In the genomic region with DNA sequence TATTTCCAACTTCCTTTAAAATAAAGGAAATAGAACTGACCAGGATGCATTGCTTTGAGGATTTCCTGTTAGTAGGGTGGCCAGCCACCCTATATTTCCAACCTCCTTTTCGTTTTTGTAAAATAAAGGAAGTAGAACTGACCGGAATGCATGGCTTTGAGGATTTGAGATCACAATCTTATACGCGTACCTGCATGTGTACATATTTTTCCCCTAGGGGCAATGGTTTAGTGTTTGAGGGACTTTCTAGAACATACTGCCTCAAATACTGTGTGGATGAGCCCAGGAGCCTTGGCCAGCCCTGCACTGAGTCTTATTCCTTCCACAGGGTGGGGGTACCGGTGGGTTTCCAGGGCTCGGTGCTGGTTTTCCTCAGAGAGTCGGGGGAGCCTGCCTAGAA, we compare ENCODE assay signal across 16 cellular contexts. TPM values are rescaled to one million over a fixed set of nuclear protein-coding genes. Genes with fewer than 3 reads are reported as not detected.
DNase-seq lines count a peak whose midpoint lies in the region; ATAC-seq, FAIRE-seq and TF ChIP-seq lines count a peak whose summit lies in the region.
"Had no signal": no experiment of that assay in that cellular context is flagged by ENCODE, and none has a peak within 500 bp of the region (broad histone marks: within the 10 kb centered on the region; RNA-seq: fewer than 3 reads in every experiment).

No MANE protein-coding gene starts in this region.

- no peak overlapping the region for H3K27ac ChIP-seq in breast epithelium
- H3K27ac ChIP-seq: BLaER1 treated with 17β-estradiol and CSF1 and Interleukin-3, amounts not matched to agents 10 nM and 100 nM; HL-60 had no signal

- FAIRE-seq in D721Med (lab: Jason Lieb, UNC), result no peak
- FAIRE-seq: K562 had no signal

- H3K9me3 Mint-ChIP-seq in glutamatergic neuron (ENCODE audit: unreplicated experiment), result peaks cover 9% of the 10 kb centered on the region
- no peaks in the 10 kb centered on the region for H3K9me3 Mint-ChIP-seq in stimulated activated effector memory CD8-positive, alpha-beta T cell treated with anti-CD3 and anti-CD28 coated beads, Interleukin-12 subunit alpha, Interleukin-12 subunit beta, amount 100 ng/mL, for 72 hours
- H3K9me3 Mint-ChIP-seq: CD8-positive, alpha-beta T cell; HFFc6 had no signal

- no peak overlapping the region for H3K4me3 Mint-ChIP-seq in glutamatergic neuron (ENCODE audit: unreplicated experiment)
- H3K4me3 Mint-ChIP-seq in stimulated activated effector memory CD8-positive, alpha-beta T cell treated with anti-CD3 and anti-CD28 coated beads, Interleukin-12 subunit alpha, Interleukin-12 subunit beta, amount 100 ng/mL, for 72 hours, result no peak overlapping the region
- H3K4me3 Mint-ChIP-seq: CD8-positive, alpha-beta T cell; HFFc6 had no signal

- in situ Hi-C loops in T47D (cut with HindIII; ENCODE audit: low pct_unique_long_range_greater_than_20kb, low sequenced_read_pairs), result no loop called here

- no peaks in the 10 kb centered on the region for H3K27me3 ChIP-seq in breast epithelium
- H3K27me3 ChIP-seq: BLaER1 treated with 17β-estradiol and CSF1 and Interleukin-3, amounts not matched to agents 10 nM and 100 nM had no signal

- H3K27ac Mint-ChIP-seq in glutamatergic neuron (ENCODE audit: unreplicated experiment), result peak overlapping the region; percentile 11
- H3K27ac Mint-ChIP-seq in stimulated activated effector memory CD8-positive, alpha-beta T cell treated with anti-CD3 and anti-CD28 coated beads, Interleukin-12 subunit alpha, Interleukin-12 subunit beta, amount 100 ng/mL, for 72 hours, result peak overlapping the region; percentile 69
- H3K27ac Mint-ChIP-seq: CD8-positive, alpha-beta T cell; HFFc6 had no signal

- no peak overlapping the region for H3K4me3 ChIP-seq in breast epithelium
- H3K4me3 ChIP-seq: BLaER1 treated with 17β-estradiol and CSF1 and Interleukin-3, amounts not matched to agents 10 nM and 100 nM; K562 had no signal

- H3K9me3 ChIP-seq in breast epithelium, result no peaks in the 10 kb centered on the region

- no peaks in the 10 kb centered on the region for H3K36me3 ChIP-seq in breast epithelium

- no peak for ATAC-seq in stimulated activated effector memory CD8-positive, alpha-beta T cell treated with anti-CD3 and anti-CD28 coated beads, Interleukin-12 subunit alpha, Interleukin-12 subunit beta, amount 100 ng/mL, for 72 hours
- ATAC-seq in HG02571 (IDR thresholded peaks at IDR 0.05; ENCODE audit: unreplicated experiment), result no peak
- ATAC-seq: CD8-positive, alpha-beta T cell; K562 had no signal

- intact Hi-C loops in breast epithelium (cut with DNase I; ENCODE audit: low total_unique reads), result no loop called here

- DNase-seq in T47D (ENCODE audit: low read depth in 1 of 2, low spot score in 1 of 2) (peak; percentile 53 to 67), breast epithelium (ENCODE audit: low spot score in 2 of 2) (no peak), glutamatergic neuron (no peak), D721Med (ENCODE audit: insufficient read length, low spot score) (no peak), DMS79 (lab: John Stamatoyannopoulos, UW) (no peak)
- no peak for DNase-seq in stimulated activated effector memory CD8-positive, alpha-beta T cell treated with anti-CD3 and anti-CD28 coated beads, Interleukin-12 subunit alpha, Interleukin-12 subunit beta, amount 100 ng/mL, for 72 hours (ENCODE audit: low spot score in 2 of 2)
- DNase-seq: 8988T; CD8-positive, alpha-beta T cell; COR-L47; GF-D8; HCEC 1CT; HFFc6 had no signal

- TF ChIP-seq POLR2A in breast epithelium (IDR thresholded peaks at IDR 0.05), result no peak

- H3K36me3 Mint-ChIP-seq in glutamatergic neuron (ENCODE audit: unreplicated experiment), result peaks cover 8% of the 10 kb centered on the region
- peaks cover 42% of the 10 kb centered on the region for H3K36me3 Mint-ChIP-seq in stimulated activated effector memory CD8-positive, alpha-beta T cell treated with anti-CD3 and anti-CD28 coated beads, Interleukin-12 subunit alpha, Interleukin-12 subunit beta, amount 100 ng/mL, for 72 hours

- no peak for TF ChIP-seq CTCF in breast epithelium (IDR thresholded peaks at IDR 0.05)
- TF ChIP-seq CTCF in glutamatergic neuron (IDR thresholded peaks at IDR 0.05; ENCODE audit: partially characterized antibody, unreplicated experiment), result no peak
- no peak for TF ChIP-seq CTCF in D721Med (IDR thresholded peaks at IDR 0.05; ENCODE audit: insufficient read depth, missing control alignments)

- no peaks in the 10 kb centered on the region for H3K4me1 ChIP-seq in breast epithelium

- peaks cover 12% of the 10 kb centered on the region for H3K27me3 Mint-ChIP-seq in glutamatergic neuron (ENCODE audit: unreplicated experiment)

- H3K4me1 Mint-ChIP-seq in glutamatergic neuron (ENCODE audit: low read depth, unreplicated experiment), result peaks cover 4% of the 10 kb centered on the region
- H3K4me1 Mint-ChIP-seq in stimulated activated effector memory CD8-positive, alpha-beta T cell treated with anti-CD3 and anti-CD28 coated beads, Interleukin-12 subunit alpha, Interleukin-12 subunit beta, amount 100 ng/mL, for 72 hours, result peaks cover 10% of the 10 kb centered on the region

RNA-seq across cellular contexts. Expression of a gene that starts 25.6 kb away (rescaled TPM):
- total RNA-seq in breast epithelium (10 to 100 TPM; 41.1 to 82.6 (median 71.6) TPM), glutamatergic neuron (ENCODE audit: unreplicated experiment) (281 TPM)

RNA-seq across cellular contexts. Expression of a gene that starts 39.7 kb away (rescaled TPM):
- total RNA-seq in breast epithelium (100 to 1,000 TPM in 2 of 3 donors, 10 to 100 TPM in 1; 86.6 to 119 (median 115) TPM), glutamatergic neuron (ENCODE audit: unreplicated experiment) (79.1 TPM)

RNA-seq across cellular contexts. Expression of a gene that starts 41.0 kb away (rescaled TPM):
- 10 to 100 TPM in 2 of 3 donors, 1 to 10 TPM in 1; 4.6 to 17.4 (median 14.0) TPM for total RNA-seq in breast epithelium
- 68.7 TPM for total RNA-seq in glutamatergic neuron (ENCODE audit: unreplicated experiment)

RNA-seq across cellular contexts. Expression of a gene that starts 41.3 kb away (rescaled TPM):
- total RNA-seq in breast epithelium (10 to 100 TPM; 85.9 to 95.4 (median 87.8) TPM), glutamatergic neuron (ENCODE audit: unreplicated experiment) (75.1 TPM)

RNA-seq across cellular contexts. Expression of a gene that starts 50.8 kb away (rescaled TPM):
- 100 to 1,000 TPM in 1 of 3 donors, 10 to 100 TPM in 2; 84.9 to 107 (median 88.5) TPM for total RNA-seq in breast epithelium
- total RNA-seq in glutamatergic neuron (ENCODE audit: unreplicated experiment), result 80.4 TPM

Comparison
In these comparisons a context has a peak if more than half of its experiments do, and no peak if none do; other contexts are left out.
1. DNase-seq: peak in T47D (2 of 2); none in breast epithelium (0 of 2), glutamatergic neuron (single experiment), stimulated activated effector memory CD8-positive, alpha-beta T cell treated with anti-CD3 and anti-CD28 coated beads, Interleukin-12 subunit alpha, Interleukin-12 subunit beta, amount 100 ng/mL, for 72 hours (0 of 2), D721Med (single experiment) and DMS79 (single experiment).